In the genomic region with DNA sequence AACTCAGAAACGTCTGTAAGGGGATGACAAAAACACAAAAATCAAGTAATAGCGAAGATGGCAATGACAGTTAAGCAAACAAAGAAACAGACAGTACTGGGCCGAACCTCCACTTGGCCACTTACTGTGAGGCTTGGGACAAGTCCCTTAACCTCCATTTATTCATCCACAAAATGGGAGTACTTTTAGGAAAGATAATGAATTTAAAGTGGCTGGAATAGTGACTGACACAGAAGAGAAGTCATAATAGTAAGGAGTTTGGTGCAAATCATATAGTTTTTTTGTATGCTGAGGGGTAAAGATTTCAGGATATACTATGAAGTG, we compare ENCODE assay signal across 8 cellular contexts. TPM values are rescaled to one million over a fixed set of nuclear protein-coding genes. Genes with fewer than 3 reads are reported as not detected.
DNase-seq lines count a peak whose midpoint lies in the region; ATAC-seq and TF ChIP-seq lines count a peak whose summit lies in the region.

No MANE protein-coding gene starts in this region.

- no peak overlapping the region for H3K4me3 Mint-ChIP-seq in activated T-cell treated with anti-CD3 and anti-CD28 coated beads, Interleukin-2, amount 50 U/mL, for 24 hours
- no peak overlapping the region for H3K4me3 Mint-ChIP-seq in activated T-helper 2 cell treated with anti-CD3 and anti-CD28 coated beads, Interferon-gamma antibody, Interleukin-2, Interleukin-4, amounts not matched to agents 10 μg/mL and 5 μg/mL and 100 μg/mL, durations not matched to agents 14 hours and 24 hours and 36 hours (ENCODE audit: low read depth)

- H3K9me3 ChIP-seq in lower lobe of right lung (no peaks in the 10 kb centered on the region), thyroid gland (no peaks in the 10 kb centered on the region)

- ATAC-seq in lower lobe of right lung (peak in 1 of 2 donors; percentile 68), HG03045 (IDR thresholded peaks at IDR 0.05; ENCODE audit: unreplicated experiment) (no peak), GM21423 (IDR thresholded peaks at IDR 0.05; ENCODE audit: unreplicated experiment) (no peak)

- no peak for DNase-seq in activated T-cell treated with anti-CD3 and anti-CD28 coated beads, Interleukin-2, amount 50 U/mL, for 24 hours
- DNase-seq in activated T-cell treated with anti-CD3 and anti-CD28 coated beads, Interleukin-2, amount 50 U/mL, for 1 hour: no peak
- DNase-seq in activated T-helper 2 cell treated with anti-CD3 and anti-CD28 coated beads, Interferon-gamma antibody, Interleukin-2, Interleukin-4, amounts not matched to agents 10 μg/mL and 5 μg/mL and 100 μg/mL, durations not matched to agents 14 hours and 24 hours and 36 hours (ENCODE audit: low spot score): no peak
- no peak for DNase-seq in lower lobe of right lung
- DNase-seq in thyroid gland: no peak
- DNase-seq in activated CD4-positive, CD25-positive, alpha-beta regulatory T cell (lab: John Stamatoyannopoulos, UW): no peak

- H3K4me3 ChIP-seq in lower lobe of right lung: no peak overlapping the region
- no peak overlapping the region for H3K4me3 ChIP-seq in thyroid gland (replicated peaks in 1 of 3)

- 64 to 65% methylated on average over 3 of the region's 3 CpGs for WGBS in thyroid gland, 2 donors

- TF ChIP-seq CTCF in lower lobe of right lung (IDR thresholded peaks at IDR 0.05) (no peak), thyroid gland (IDR thresholded peaks at IDR 0.05) (no peak)

- no peaks in the 10 kb centered on the region for H3K36me3 Mint-ChIP-seq in activated T-cell treated with anti-CD3 and anti-CD28 coated beads, Interleukin-2, amount 50 U/mL, for 24 hours (ENCODE audit: low read depth)
- no peaks in the 10 kb centered on the region for H3K36me3 Mint-ChIP-seq in activated T-helper 2 cell treated with anti-CD3 and anti-CD28 coated beads, Interferon-gamma antibody, Interleukin-2, Interleukin-4, amounts not matched to agents 10 μg/mL and 5 μg/mL and 100 μg/mL, durations not matched to agents 14 hours and 24 hours and 36 hours (ENCODE audit: low read depth)

- H3K9me3 Mint-ChIP-seq in activated T-cell treated with anti-CD3 and anti-CD28 coated beads, Interleukin-2, amount 50 U/mL, for 24 hours: no peaks in the 10 kb centered on the region
- H3K9me3 Mint-ChIP-seq in activated T-helper 2 cell treated with anti-CD3 and anti-CD28 coated beads, Interferon-gamma antibody, Interleukin-2, Interleukin-4, amounts not matched to agents 10 μg/mL and 5 μg/mL and 100 μg/mL, durations not matched to agents 14 hours and 24 hours and 36 hours: no peaks in the 10 kb centered on the region

- H3K4me1 ChIP-seq in lower lobe of right lung (peaks cover 27% of the 10 kb centered on the region), thyroid gland (peaks cover 0 to 12% of the 10 kb centered on the region in 2 donors)

- no peak for TF ChIP-seq POLR2A in thyroid gland (IDR thresholded peaks at IDR 0.05)

- H3K27me3 Mint-ChIP-seq in activated T-cell treated with anti-CD3 and anti-CD28 coated beads, Interleukin-2, amount 50 U/mL, for 24 hours: no peaks in the 10 kb centered on the region
- H3K27me3 Mint-ChIP-seq in activated T-helper 2 cell treated with anti-CD3 and anti-CD28 coated beads, Interferon-gamma antibody, Interleukin-2, Interleukin-4, amounts not matched to agents 10 μg/mL and 5 μg/mL and 100 μg/mL, durations not matched to agents 14 hours and 24 hours and 36 hours (ENCODE audit: low read depth): peaks cover 11% of the 10 kb centered on the region

- H3K27me3 ChIP-seq in lower lobe of right lung (ENCODE audit: low read depth) (no peaks in the 10 kb centered on the region), thyroid gland (no peaks in the 10 kb centered on the region)

- peaks cover 40% of the 10 kb centered on the region for H3K4me1 Mint-ChIP-seq in activated T-cell treated with anti-CD3 and anti-CD28 coated beads, Interleukin-2, amount 50 U/mL, for 24 hours (ENCODE audit: low read depth)
- peaks cover 26% of the 10 kb centered on the region for H3K4me1 Mint-ChIP-seq in activated T-helper 2 cell treated with anti-CD3 and anti-CD28 coated beads, Interferon-gamma antibody, Interleukin-2, Interleukin-4, amounts not matched to agents 10 μg/mL and 5 μg/mL and 100 μg/mL, durations not matched to agents 14 hours and 24 hours and 36 hours (ENCODE audit: low read depth)

- H3K36me3 ChIP-seq in lower lobe of right lung: no peaks in the 10 kb centered on the region
- no peaks in the 10 kb centered on the region for H3K36me3 ChIP-seq in thyroid gland

- peak overlapping the region; percentile 79 for H3K27ac ChIP-seq in lower lobe of right lung
- peak overlapping the region in 2 of 3 donors; percentile 5 to 50 for H3K27ac ChIP-seq in thyroid gland

- H3K27ac Mint-ChIP-seq in activated T-cell treated with anti-CD3 and anti-CD28 coated beads, Interleukin-2, amount 50 U/mL, for 24 hours: peak overlapping the region; percentile 76
- H3K27ac Mint-ChIP-seq in activated T-helper 2 cell treated with anti-CD3 and anti-CD28 coated beads, Interferon-gamma antibody, Interleukin-2, Interleukin-4, amounts not matched to agents 10 μg/mL and 5 μg/mL and 100 μg/mL, durations not matched to agents 14 hours and 24 hours and 36 hours: peak overlapping the region; percentile 78

- intact Hi-C loops in activated T-helper 2 cell treated with anti-CD3 and anti-CD28 coated beads, Interferon-gamma antibody, Interleukin-2, Interleukin-4, amounts not matched to agents 10 μg/mL and 5 μg/mL and 100 μg/mL, durations not matched to agents 14 hours and 24 hours and 36 hours (cut with micrococcal nuclease): loop anchor here (5.0 to 10.0 kb wide), 2 partner anchors 966 to 1173 kb away; a partner anchor contains a TSS
- intact Hi-C loops in lower lobe of right lung (cut with DNase I): no loop called here
- intact Hi-C loops in thyroid gland (cut with DNase I): loop anchor here (5.0 kb wide), 1 partner anchor 96 kb away; no protein-coding TSS in a partner anchor

RNA-seq across cellular contexts. Expression of a gene that starts 1.4 kb away (rescaled TPM):
- total RNA-seq in activated T-helper 2 cell treated with anti-CD3 and anti-CD28 coated beads, Interferon-gamma antibody, Interleukin-2, Interleukin-4, amounts not matched to agents 10 μg/mL and 5 μg/mL and 100 μg/mL, durations not matched to agents 14 hours and 24 hours and 36 hours: 0.37 and 0.48 TPM in 2 replicates
- total RNA-seq in lower lobe of right lung (12.4 TPM), thyroid gland (1 to 10 TPM; 1.4 to 3.0 (median 1.8) TPM)

RNA-seq across cellular contexts. Expression of a gene that starts 9.5 kb away (rescaled TPM):
- total RNA-seq in activated T-helper 2 cell treated with anti-CD3 and anti-CD28 coated beads, Interferon-gamma antibody, Interleukin-2, Interleukin-4, amounts not matched to agents 10 μg/mL and 5 μg/mL and 100 μg/mL, durations not matched to agents 14 hours and 24 hours and 36 hours: 0.14 and 0.67 TPM in 2 replicates
- total RNA-seq in lower lobe of right lung: 41.6 TPM
- total RNA-seq in thyroid gland: 100 to 1,000 TPM in 3 of 4 donors, 10 to 100 TPM in 1; 80.1 to 144 (median 110) TPM

RNA-seq across cellular contexts. Expression of a gene that starts 53.5 kb away (rescaled TPM):
- 0.34 and 0.67 TPM in 2 replicates for total RNA-seq in activated T-helper 2 cell treated with anti-CD3 and anti-CD28 coated beads, Interferon-gamma antibody, Interleukin-2, Interleukin-4, amounts not matched to agents 10 μg/mL and 5 μg/mL and 100 μg/mL, durations not matched to agents 14 hours and 24 hours and 36 hours
- 35.3 TPM for total RNA-seq in lower lobe of right lung
- 10 to 100 TPM in 1 of 4 donors, 1 to 10 TPM in 3; 4.0 to 12.8 (median 7.5) TPM for total RNA-seq in thyroid gland

Comparison
In these comparisons a context has a peak if more than half of its experiments do, and no peak if none do; other contexts are left out.
1. RNA of a gene that starts 9.5 kb away (total RNA-seq): 80.1 to 144 TPM in thyroid gland and 41.6 TPM in lower lobe of right lung (single experiment); 0.14 to 0.67 TPM in activated T-helper 2 cell treated with anti-CD3 and anti-CD28 coated beads, Interferon-gamma antibody, Interleukin-2, Interleukin-4, amounts not matched to agents 10 μg/mL and 5 μg/mL and 100 μg/mL, durations not matched to agents 14 hours and 24 hours and 36 hours; every median in the first group is over 10 times any median in the second.